26 cellular contexts compared by ENCODE assay signal in the genomic region with DNA sequence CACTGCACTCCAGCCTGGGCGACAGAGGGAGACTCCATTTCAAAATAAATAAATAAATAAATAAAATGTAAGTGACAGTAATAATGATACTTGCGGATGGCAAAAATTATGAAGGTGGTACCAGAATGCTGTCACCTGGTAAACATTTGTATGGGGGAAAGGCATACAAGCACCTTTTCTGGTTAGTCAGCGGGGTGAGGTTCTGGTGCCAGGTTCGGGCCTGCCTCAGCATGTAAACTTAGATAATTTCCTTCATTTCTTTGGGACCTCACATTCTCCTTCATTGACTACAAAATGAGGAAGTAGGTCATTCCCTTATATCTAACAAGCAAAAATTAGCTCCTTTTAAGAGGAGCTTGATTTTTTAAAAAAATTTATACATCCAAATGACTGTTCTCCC. TPM values are rescaled to one million over a fixed set of nuclear protein-coding genes. Genes with fewer than 3 reads are reported as not detected.
"Had no signal": no experiment of that assay in that cellular context is flagged by ENCODE, and none has a peak within 500 bp of the region (broad histone marks: within the 10 kb centered on the region; RNA-seq: fewer than 3 reads in every experiment).

No MANE protein-coding gene starts in this region.

- H3K4me1 Mint-ChIP-seq: mesothelial cell of epicardium had no signal

- ATAC-seq: activated T-cell treated with anti-CD3 and anti-CD28 coated beads, Interleukin-2, amount 50 U/mL, for 72 hours; left lung; naive thymus-derived CD8-positive, alpha-beta T cell; stimulated activated naive B cell treated with anti-CD40 and anti-IgM and Interleukin-4, amounts not matched to agents 10 μg/mL and 1 μg/mL and 100 μg/mL, for 72 hours; WTC11 had no signal

- H3K27ac Mint-ChIP-seq: activated CD4-positive, alpha-beta memory T cell treated with anti-CD3 and anti-CD28 coated beads for 36 hours; activated naive CD4-positive, alpha-beta T cell treated with anti-CD3 and anti-CD28 coated beads, Interleukin-2, amount 10 ng/mL, durations not matched to agents 7 days and 5 days; activated T-cell treated with anti-CD3 and anti-CD28 coated beads, Interleukin-2, amount 50 U/mL, for 72 hours; endodermal cell; mesothelial cell of epicardium; stimulated activated naive B cell treated with anti-CD40 and anti-IgM and Interleukin-4, amounts not matched to agents 10 μg/mL and 1 μg/mL and 100 μg/mL, for 72 hours; WTC11 had no signal

- H3K4me3 ChIP-seq: cardiac muscle cell, left lung, sigmoid colon, smooth muscle cell, transverse colon, vagina had no signal

- H3K9me3 Mint-ChIP-seq: activated CD4-positive, alpha-beta memory T cell treated with anti-CD3 and anti-CD28 coated beads for 36 hours; activated naive CD4-positive, alpha-beta T cell treated with anti-CD3 and anti-CD28 coated beads, Interleukin-2, amount 10 ng/mL, durations not matched to agents 7 days and 5 days; activated T-cell treated with anti-CD3 and anti-CD28 coated beads, Interleukin-2, amount 50 U/mL, for 72 hours; endodermal cell; mesothelial cell of epicardium; naive thymus-derived CD8-positive, alpha-beta T cell; stimulated activated naive B cell treated with anti-CD40 and anti-IgM and Interleukin-4, amounts not matched to agents 10 μg/mL and 1 μg/mL and 100 μg/mL, for 72 hours; WTC11 had no signal

- DNase-seq: activated CD4-positive, alpha-beta memory T cell treated with anti-CD3 and anti-CD28 coated beads for 36 hours; activated effector memory CD4-positive, alpha-beta T cell treated with anti-CD3 and anti-CD28 coated beads, Interleukin-2, amount 50 U/mL, for 16 hours; activated naive CD4-positive, alpha-beta T cell treated with anti-CD3 and anti-CD28 coated beads, Interleukin-2, amount 10 ng/mL, durations not matched to agents 7 days and 5 days; activated T-cell treated with anti-CD3 and anti-CD28 coated beads, Interleukin-2, amount 50 U/mL, for 72 hours; amygdala; cortex of kidney; endodermal cell; foreskin melanocyte; left lung; naive thymus-derived CD8-positive, alpha-beta T cell; retina; sigmoid colon; stimulated activated CD4-positive, alpha-beta T cell treated with anti-CD3 and anti-CD28 coated beads, Interleukin-15, amount 100 ng/mL, for 24 hours; stimulated activated naive B cell treated with anti-CD40 and anti-IgM and Interleukin-4, amounts not matched to agents 10 μg/mL and 1 μg/mL and 100 μg/mL, for 72 hours; transverse colon had no signal

- H3K4me3 Mint-ChIP-seq: activated CD4-positive, alpha-beta memory T cell treated with anti-CD3 and anti-CD28 coated beads for 36 hours; activated naive CD4-positive, alpha-beta T cell treated with anti-CD3 and anti-CD28 coated beads, Interleukin-2, amount 10 ng/mL, durations not matched to agents 7 days and 5 days; activated T-cell treated with anti-CD3 and anti-CD28 coated beads, Interleukin-2, amount 50 U/mL, for 72 hours; endodermal cell; mesothelial cell of epicardium; naive thymus-derived CD8-positive, alpha-beta T cell; stimulated activated naive B cell treated with anti-CD40 and anti-IgM and Interleukin-4, amounts not matched to agents 10 μg/mL and 1 μg/mL and 100 μg/mL, for 72 hours; WTC11 had no signal

- H3K9me3 ChIP-seq: left lung, sigmoid colon, transverse colon, vagina had no signal

- H3K27me3 Mint-ChIP-seq: activated CD4-positive, alpha-beta memory T cell treated with anti-CD3 and anti-CD28 coated beads for 36 hours; activated naive CD4-positive, alpha-beta T cell treated with anti-CD3 and anti-CD28 coated beads, Interleukin-2, amount 10 ng/mL, durations not matched to agents 7 days and 5 days; naive thymus-derived CD8-positive, alpha-beta T cell; progenitor cell of endocrine pancreas; stimulated activated naive B cell treated with anti-CD40 and anti-IgM and Interleukin-4, amounts not matched to agents 10 μg/mL and 1 μg/mL and 100 μg/mL, for 72 hours had no signal

RNA-seq across cellular contexts. Expression of a gene that starts 38.1 kb away (rescaled TPM):
- total RNA-seq: activated CD4-positive, alpha-beta memory T cell treated with anti-CD3 and anti-CD28 coated beads for 36 hours; activated T-cell treated with anti-CD3 and anti-CD28 coated beads, Interleukin-2, amount 50 U/mL, for 72 hours; epithelial cell of proximal tubule; kidney epithelial cell; lung microvascular endothelial cell; mesothelial cell of epicardium; naive thymus-derived CD8-positive, alpha-beta T cell; osteocyte; sigmoid colon; T-helper 2 cell treated with Interferon-gamma antibody and Interleukin-4, amounts not matched to agents 100 ng/mL and 5 ng/mL, for 36 hours had no signal
